In genomic region chr2:20357588-20358394, GRCh38 we compare ENCODE assay signal across 15 cellular contexts.
"Had no signal": no experiment of that assay in that cellular context is flagged by ENCODE, and none has a peak within 500 bp of the region (broad histone marks: within the 10 kb centered on the region; RNA-seq: fewer than 3 reads in every experiment).

No MANE protein-coding gene starts in this region.

- H3K27me3 ChIP-seq: adrenal gland, foreskin keratinocyte, ovary, stomach, upper lobe of right lung had no signal

- ATAC-seq: activated T-cell treated with anti-CD3 and anti-CD28 coated beads, Interleukin-2, amount 50 U/mL, for 4 hours; esophagus mucosa; foreskin keratinocyte; sciatic nerve; upper lobe of right lung had no signal

- H3K9me3 Mint-ChIP-seq: activated CD4-positive, alpha-beta memory T cell treated with anti-CD3 and anti-CD28 coated beads, Interleukin-2, amount 10 ng/mL, durations not matched to agents 7 days and 5 days; activated naive CD4-positive, alpha-beta T cell treated with anti-CD3 and anti-CD28 coated beads, Interleukin-2, amount 50 U/mL, for 24 hours; activated T-cell treated with anti-CD3 and anti-CD28 coated beads, Interleukin-2, amount 50 U/mL, for 4 hours; nephron progenitor cell had no signal

- H3K36me3 ChIP-seq: adrenal gland, ovary, stomach, thoracic aorta, upper lobe of right lung had no signal

- H3K27ac ChIP-seq: adrenal gland, ovary, stomach, thoracic aorta, upper lobe of right lung, VCaP had no signal

- H3K27ac Mint-ChIP-seq: activated CD4-positive, alpha-beta memory T cell treated with anti-CD3 and anti-CD28 coated beads, Interleukin-2, amount 10 ng/mL, durations not matched to agents 7 days and 5 days; activated naive CD4-positive, alpha-beta T cell treated with anti-CD3 and anti-CD28 coated beads, Interleukin-2, amount 50 U/mL, for 24 hours; nephron progenitor cell had no signal

- H3K36me3 Mint-ChIP-seq: activated naive CD4-positive, alpha-beta T cell treated with anti-CD3 and anti-CD28 coated beads, Interleukin-2, amount 50 U/mL, for 24 hours had no signal

- H3K9me3 ChIP-seq: adrenal gland, ovary, stomach, thoracic aorta, upper lobe of right lung had no signal

- DNase-seq: activated CD4-positive, alpha-beta memory T cell treated with anti-CD3 and anti-CD28 coated beads, Interleukin-2, amount 10 ng/mL, durations not matched to agents 7 days and 5 days; activated CD4-positive, alpha-beta T cell treated with anti-CD3 and anti-CD28 coated beads for 1 hour; activated effector memory CD4-positive, alpha-beta T cell treated with anti-CD3 and anti-CD28 coated beads, Interleukin-2, amount 50 U/mL, for 16 hours; activated T-cell treated with anti-CD3 and anti-CD28 coated beads, Interleukin-2, amount 50 U/mL, for 4 hours; adrenal gland; foreskin keratinocyte; nephron progenitor cell; ovary; stomach; upper lobe of right lung had no signal

- H3K4me3 ChIP-seq: adrenal gland, ovary, stomach, thoracic aorta, upper lobe of right lung had no signal

- H3K4me3 Mint-ChIP-seq: activated CD4-positive, alpha-beta memory T cell treated with anti-CD3 and anti-CD28 coated beads, Interleukin-2, amount 10 ng/mL, durations not matched to agents 7 days and 5 days; activated naive CD4-positive, alpha-beta T cell treated with anti-CD3 and anti-CD28 coated beads, Interleukin-2, amount 50 U/mL, for 24 hours; activated T-cell treated with anti-CD3 and anti-CD28 coated beads, Interleukin-2, amount 50 U/mL, for 4 hours; nephron progenitor cell had no signal

- H3K27me3 Mint-ChIP-seq: activated CD4-positive, alpha-beta memory T cell treated with anti-CD3 and anti-CD28 coated beads, Interleukin-2, amount 10 ng/mL, durations not matched to agents 7 days and 5 days; activated naive CD4-positive, alpha-beta T cell treated with anti-CD3 and anti-CD28 coated beads, Interleukin-2, amount 50 U/mL, for 24 hours had no signal
